8 cellular contexts compared by ENCODE assay signal in the genomic region with DNA sequence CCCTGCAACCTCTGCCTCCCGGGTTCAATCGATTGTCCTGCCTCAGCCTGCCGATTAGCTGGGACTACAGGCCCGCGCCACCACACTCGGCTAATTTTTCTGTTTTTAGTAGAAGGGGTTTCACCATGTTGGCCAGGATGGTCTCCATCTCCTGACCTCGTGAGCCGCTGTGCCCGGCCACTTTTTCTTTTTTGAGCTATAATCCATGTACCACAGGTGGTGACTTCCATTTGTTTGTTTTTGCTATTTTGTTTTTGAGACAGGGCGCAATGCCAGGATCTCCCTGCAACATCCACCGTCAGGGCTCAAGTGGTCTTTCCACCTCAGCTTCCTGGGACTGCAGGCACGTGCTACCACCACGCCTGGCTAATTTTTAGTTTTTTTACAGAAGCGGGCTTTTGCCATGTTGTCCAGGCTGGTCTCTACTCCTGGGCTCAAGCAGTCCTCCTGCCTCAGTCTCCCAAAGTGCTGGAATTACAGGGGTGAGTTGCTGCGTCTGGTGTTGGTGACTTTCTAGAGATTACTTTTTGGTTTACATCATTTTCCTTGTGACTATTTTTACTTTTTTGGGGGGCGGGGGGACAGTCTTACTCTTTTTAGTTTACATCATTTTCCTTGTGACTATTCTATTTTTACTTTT. TPM values are rescaled to one million over a fixed set of nuclear protein-coding genes. Genes with fewer than 3 reads are reported as not detected.
DNase-seq lines count a peak whose midpoint lies in the region; ATAC-seq and TF ChIP-seq lines count a peak whose summit lies in the region.

No MANE protein-coding gene starts in this region.

- intact Hi-C loops in activated CD4-positive, alpha-beta T cell treated with anti-CD3 and anti-CD28 coated beads, Interleukin-2, amount 10 ng/mL, durations not matched to agents 24 days and 14 days (cut with micrococcal nuclease) = no loop called here
- intact Hi-C loops in activated T-helper 2 cell treated with anti-CD3 and anti-CD28 coated beads, Interferon-gamma antibody, Interleukin-2, Interleukin-4, amounts not matched to agents 10 μg/mL and 5 μg/mL and 100 μg/mL, durations not matched to agents 14 hours and 24 hours and 36 hours (cut with micrococcal nuclease) = loop anchor here (10.0 kb wide), 3 partner anchors 339 to 1009 kb away; a partner anchor contains a TSS

- H3K4me3 ChIP-seq in kidney epithelial cell (ENCODE audit: low read depth, low read length) = peak overlapping the region; percentile 99

- peaks cover 30% of the 10 kb centered on the region for H3K4me1 Mint-ChIP-seq in activated CD4-positive, alpha-beta T cell treated with anti-CD3 and anti-CD28 coated beads, Interleukin-2, amount 10 ng/mL, durations not matched to agents 24 days and 14 days
- peaks cover 31% of the 10 kb centered on the region for H3K4me1 Mint-ChIP-seq in activated T-helper 2 cell treated with anti-CD3 and anti-CD28 coated beads, Interferon-gamma antibody, Interleukin-2, Interleukin-4, amounts not matched to agents 10 μg/mL and 5 μg/mL and 100 μg/mL, durations not matched to agents 14 hours and 24 hours and 36 hours (ENCODE audit: low read depth)

- H3K36me3 ChIP-seq in kidney epithelial cell (ENCODE audit: control insufficient read depth, insufficient read depth, low read length) = peaks cover 2% of the 10 kb centered on the region

- peaks cover 58% of the 10 kb centered on the region for H3K36me3 Mint-ChIP-seq in activated CD4-positive, alpha-beta T cell treated with anti-CD3 and anti-CD28 coated beads, Interleukin-2, amount 10 ng/mL, durations not matched to agents 24 days and 14 days (ENCODE audit: low read depth)
- peaks cover 70% of the 10 kb centered on the region for H3K36me3 Mint-ChIP-seq in activated T-helper 2 cell treated with anti-CD3 and anti-CD28 coated beads, Interferon-gamma antibody, Interleukin-2, Interleukin-4, amounts not matched to agents 10 μg/mL and 5 μg/mL and 100 μg/mL, durations not matched to agents 14 hours and 24 hours and 36 hours (ENCODE audit: low read depth)

- no peaks in the 10 kb centered on the region for H3K9me3 Mint-ChIP-seq in activated CD4-positive, alpha-beta T cell treated with anti-CD3 and anti-CD28 coated beads, Interleukin-2, amount 10 ng/mL, durations not matched to agents 24 days and 14 days
- no peaks in the 10 kb centered on the region for H3K9me3 Mint-ChIP-seq in activated T-helper 2 cell treated with anti-CD3 and anti-CD28 coated beads, Interferon-gamma antibody, Interleukin-2, Interleukin-4, amounts not matched to agents 10 μg/mL and 5 μg/mL and 100 μg/mL, durations not matched to agents 14 hours and 24 hours and 36 hours

- no peak for ATAC-seq in HG02763 (IDR thresholded peaks at IDR 0.05; ENCODE audit: unreplicated experiment)

- no peak for TF ChIP-seq CTCF in kidney epithelial cell (IDR thresholded peaks at IDR 0.05; ENCODE audit: insufficient read depth, low read length, poor library complexity, severe bottlenecking)

- peak overlapping the region; percentile 96 for H3K27ac Mint-ChIP-seq in activated CD4-positive, alpha-beta T cell treated with anti-CD3 and anti-CD28 coated beads, Interleukin-2, amount 10 ng/mL, durations not matched to agents 24 days and 14 days
- H3K27ac Mint-ChIP-seq in activated T-helper 2 cell treated with anti-CD3 and anti-CD28 coated beads, Interferon-gamma antibody, Interleukin-2, Interleukin-4, amounts not matched to agents 10 μg/mL and 5 μg/mL and 100 μg/mL, durations not matched to agents 14 hours and 24 hours and 36 hours = peak overlapping the region; percentile 97

- peak overlapping the region; percentile 50 for H3K27ac ChIP-seq in temporal lobe (ENCODE audit: low read depth, low read length)

- H3K27me3 Mint-ChIP-seq in activated CD4-positive, alpha-beta T cell treated with anti-CD3 and anti-CD28 coated beads, Interleukin-2, amount 10 ng/mL, durations not matched to agents 24 days and 14 days = no peaks in the 10 kb centered on the region
- H3K27me3 Mint-ChIP-seq in activated T-helper 2 cell treated with anti-CD3 and anti-CD28 coated beads, Interferon-gamma antibody, Interleukin-2, Interleukin-4, amounts not matched to agents 10 μg/mL and 5 μg/mL and 100 μg/mL, durations not matched to agents 14 hours and 24 hours and 36 hours (ENCODE audit: low read depth) = no peaks in the 10 kb centered on the region

- peak overlapping the region; percentile 97 for H3K4me3 Mint-ChIP-seq in activated CD4-positive, alpha-beta T cell treated with anti-CD3 and anti-CD28 coated beads, Interleukin-2, amount 10 ng/mL, durations not matched to agents 24 days and 14 days
- H3K4me3 Mint-ChIP-seq in activated T-helper 2 cell treated with anti-CD3 and anti-CD28 coated beads, Interferon-gamma antibody, Interleukin-2, Interleukin-4, amounts not matched to agents 10 μg/mL and 5 μg/mL and 100 μg/mL, durations not matched to agents 14 hours and 24 hours and 36 hours (ENCODE audit: low read depth) = peak overlapping the region; percentile 87

- no peak for DNase-seq in activated CD4-positive, alpha-beta T cell treated with anti-CD3 and anti-CD28 coated beads, Interleukin-2, amount 10 ng/mL, durations not matched to agents 24 days and 14 days
- DNase-seq in activated CD4-positive, alpha-beta T cell treated with anti-CD3 and anti-CD28 coated beads, Interleukin-2, amount 50 U/mL, for 4 hours = no peak
- no peak for DNase-seq in activated T-helper 2 cell treated with anti-CD3 and anti-CD28 coated beads, Interferon-gamma antibody, Interleukin-2, Interleukin-4, amounts not matched to agents 10 μg/mL and 5 μg/mL and 100 μg/mL, durations not matched to agents 14 hours and 24 hours and 36 hours (ENCODE audit: low spot score)
- no peak for DNase-seq in kidney epithelial cell (ENCODE audit: low read depth)
- DNase-seq in kidney glomerular epithelial cell (lab: John Stamatoyannopoulos, UW) = no peak
- no peak for DNase-seq in NCI-H524 (lab: John Stamatoyannopoulos, UW)

- no peaks in the 10 kb centered on the region for H3K27me3 ChIP-seq in kidney epithelial cell (ENCODE audit: control insufficient read depth, insufficient read depth, low read length)

RNA-seq across cellular contexts. Expression of a gene that starts 8.6 kb away (rescaled TPM):
- total RNA-seq in activated CD4-positive, alpha-beta T cell treated with anti-CD3 and anti-CD28 coated beads, Interleukin-2, amount 10 ng/mL, durations not matched to agents 24 days and 14 days = 156 and 161 TPM in 2 replicates
- 116 and 120 TPM in 2 replicates for total RNA-seq in activated T-helper 2 cell treated with anti-CD3 and anti-CD28 coated beads, Interferon-gamma antibody, Interleukin-2, Interleukin-4, amounts not matched to agents 10 μg/mL and 5 μg/mL and 100 μg/mL, durations not matched to agents 14 hours and 24 hours and 36 hours
- 68.3 and 79.1 TPM in 2 replicates for total RNA-seq in kidney epithelial cell
- total RNA-seq in temporal lobe = 543 TPM

RNA-seq across cellular contexts. Expression of a gene that starts 20.8 kb away (rescaled TPM):
- 189 and 190 TPM in 2 replicates for total RNA-seq in activated CD4-positive, alpha-beta T cell treated with anti-CD3 and anti-CD28 coated beads, Interleukin-2, amount 10 ng/mL, durations not matched to agents 24 days and 14 days
- total RNA-seq in activated T-helper 2 cell treated with anti-CD3 and anti-CD28 coated beads, Interferon-gamma antibody, Interleukin-2, Interleukin-4, amounts not matched to agents 10 μg/mL and 5 μg/mL and 100 μg/mL, durations not matched to agents 14 hours and 24 hours and 36 hours = 112 and 118 TPM in 2 replicates
- total RNA-seq in kidney epithelial cell (54.6 and 67.0 TPM in 2 replicates), temporal lobe (351 TPM)

RNA-seq across cellular contexts. Expression of a gene that starts 21.1 kb away (rescaled TPM):
- 1.8 and 2.5 TPM in 2 replicates for total RNA-seq in activated CD4-positive, alpha-beta T cell treated with anti-CD3 and anti-CD28 coated beads, Interleukin-2, amount 10 ng/mL, durations not matched to agents 24 days and 14 days
- 2.1 and 2.4 TPM in 2 replicates for total RNA-seq in activated T-helper 2 cell treated with anti-CD3 and anti-CD28 coated beads, Interferon-gamma antibody, Interleukin-2, Interleukin-4, amounts not matched to agents 10 μg/mL and 5 μg/mL and 100 μg/mL, durations not matched to agents 14 hours and 24 hours and 36 hours
- 0.46 and 1.1 TPM in 2 replicates for total RNA-seq in kidney epithelial cell
- 3.7 TPM for total RNA-seq in temporal lobe

RNA-seq across cellular contexts. Expression of a gene that starts 26.5 kb away (rescaled TPM):
- 20.4 and 22.2 TPM in 2 replicates for total RNA-seq in activated CD4-positive, alpha-beta T cell treated with anti-CD3 and anti-CD28 coated beads, Interleukin-2, amount 10 ng/mL, durations not matched to agents 24 days and 14 days
- 21.3 and 21.6 TPM in 2 replicates for total RNA-seq in activated T-helper 2 cell treated with anti-CD3 and anti-CD28 coated beads, Interferon-gamma antibody, Interleukin-2, Interleukin-4, amounts not matched to agents 10 μg/mL and 5 μg/mL and 100 μg/mL, durations not matched to agents 14 hours and 24 hours and 36 hours
- 142 and 152 TPM in 2 replicates for total RNA-seq in kidney epithelial cell
- 14.0 TPM for total RNA-seq in temporal lobe

RNA-seq across cellular contexts. Expression of a gene that starts 29.4 kb away (rescaled TPM):
- total RNA-seq in activated CD4-positive, alpha-beta T cell treated with anti-CD3 and anti-CD28 coated beads, Interleukin-2, amount 10 ng/mL, durations not matched to agents 24 days and 14 days = 142 and 146 TPM in 2 replicates
- 130 TPM in 2 replicates for total RNA-seq in activated T-helper 2 cell treated with anti-CD3 and anti-CD28 coated beads, Interferon-gamma antibody, Interleukin-2, Interleukin-4, amounts not matched to agents 10 μg/mL and 5 μg/mL and 100 μg/mL, durations not matched to agents 14 hours and 24 hours and 36 hours
- total RNA-seq in kidney epithelial cell = 78.6 and 89.0 TPM in 2 replicates
- 10.3 TPM for total RNA-seq in temporal lobe
